Comparison of ENCODE assay signal across 32 cellular contexts in the genomic region with DNA sequence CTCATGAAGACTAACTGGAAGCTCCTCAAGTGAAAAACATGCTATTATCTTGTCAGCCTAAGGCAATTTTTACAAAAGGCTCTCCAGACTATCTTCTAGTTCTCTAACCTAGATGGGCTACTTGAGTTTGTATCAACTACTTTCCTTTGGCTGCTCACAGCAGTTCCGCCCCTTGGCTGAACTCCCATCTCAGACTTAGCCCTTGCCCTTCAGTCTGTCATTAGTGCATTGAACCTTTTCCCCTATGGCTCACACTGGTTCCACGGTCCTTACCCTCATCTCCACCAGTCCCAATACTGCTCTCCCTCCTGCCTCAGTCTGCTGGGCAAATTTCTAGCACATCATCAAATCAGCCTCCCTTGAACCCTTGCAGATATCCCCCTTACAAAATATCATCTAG.
"Had no signal": no experiment of that assay in that cellular context is flagged by ENCODE, and none has a peak within 500 bp of the region (broad histone marks: within the 10 kb centered on the region; RNA-seq: fewer than 3 reads in every experiment).

No MANE protein-coding gene starts in this region.

- H3K27me3 ChIP-seq: brain microvascular endothelial cell had no signal

- H3K4me3 ChIP-seq: coronary artery, dorsolateral prefrontal cortex had no signal

- H3K27ac ChIP-seq: brain microvascular endothelial cell, coronary artery, dorsolateral prefrontal cortex, WERI-Rb-1 had no signal

- H3K9me3 Mint-ChIP-seq: activated T-helper 17 cell treated with anti-CD3 and anti-CD28 coated beads, Interleukin-2, amount 50 U/mL, for 72 hours had no signal

- ATAC-seq: activated CD4-positive, CD25-positive, alpha-beta regulatory T cell treated with anti-CD3 and anti-CD28 coated beads, Interleukin-2, amount 50 U/mL, for 24 hours; activated CD8-positive, alpha-beta T cell treated with anti-CD3 and anti-CD28 coated beads for 36 hours; activated T-cell treated with anti-CD3 and anti-CD28 coated beads, Interleukin-2, amount 50 U/mL, for 4 hours; activated T-helper 17 cell treated with anti-CD3 and anti-CD28 coated beads, Interleukin-2, amount 50 U/mL, for 72 hours; esophagus mucosa; T-helper 17 cell had no signal

- DNase-seq: activated B cell treated with CpG ODN at 0.5 μM for 24 hours; activated CD4-positive, alpha-beta T cell treated with anti-CD3 and anti-CD28 coated beads for 48 hours; activated CD4-positive, alpha-beta T cell treated with anti-CD3 and anti-CD28 coated beads, Interleukin-2, amount 50 U/mL, for 1 hour; activated CD4-positive, alpha-beta T cell treated with anti-CD3 and anti-CD28 coated beads, Interleukin-2, amount 50 U/mL, for 48 hours; activated CD8-positive, alpha-beta memory T cell treated with anti-CD3 and anti-CD28 coated beads for 24 hours; activated CD8-positive, alpha-beta T cell treated with anti-CD3 and anti-CD28 coated beads for 36 hours; activated effector memory CD4-positive, alpha-beta T cell treated with Interleukin-2 at 50 U/mL for 16 hours; activated gamma-delta T cell treated with Interleukin-2 at 50 U/mL for 16 hours; activated naive CD4-positive, alpha-beta T cell treated with anti-CD3 and anti-CD28 coated beads, Interleukin-2, amount 50 U/mL, for 16 hours; activated naive CD4-positive, alpha-beta T cell treated with Interleukin-2 at 50 U/mL for 16 hours; activated T-cell treated with anti-CD3 and anti-CD28 coated beads, Interleukin-2, amount 50 U/mL, for 4 hours; amniotic stem cell; anterior cingulate cortex; brain microvascular endothelial cell; dorsolateral prefrontal cortex; effector memory CD4-positive, alpha-beta T cell; endodermal cell; foreskin fibroblast; T-helper 1 cell; T-helper 17 cell; T1000; WERI-Rb-1 had no signal

- H3K36me3 ChIP-seq: brain microvascular endothelial cell, WERI-Rb-1 had no signal

- FAIRE-seq: bronchial epithelial cell, frontal cortex had no signal

- H3K27me3 Mint-ChIP-seq: activated B cell treated with CpG ODN at 0.5 μM for 24 hours; activated CD8-positive, alpha-beta T cell treated with anti-CD3 and anti-CD28 coated beads for 36 hours; activated naive CD8-positive, alpha-beta T cell; activated T-helper 17 cell treated with anti-CD3 and anti-CD28 coated beads, Interleukin-2, amount 50 U/mL, for 72 hours; central memory CD8-positive, alpha-beta T cell; dendritic cell treated with granulocyte-macrophage colony-stimulating factor and Interleukin-4, amounts not matched to agents 40 ng/mL and 50 ng/mL, for 4 days; T-helper 17 cell had no signal

- H3K4me1 Mint-ChIP-seq: activated B cell treated with CpG ODN at 0.5 μM for 24 hours; activated T-helper 17 cell treated with anti-CD3 and anti-CD28 coated beads, Interleukin-2, amount 50 U/mL, for 72 hours; endodermal cell had no signal

- H3K4me3 Mint-ChIP-seq: activated B cell treated with CpG ODN at 0.5 μM for 24 hours; activated CD8-positive, alpha-beta T cell treated with anti-CD3 and anti-CD28 coated beads for 36 hours; activated naive CD8-positive, alpha-beta T cell; activated T-cell treated with anti-CD3 and anti-CD28 coated beads, Interleukin-2, amount 50 U/mL, for 4 hours; activated T-helper 17 cell treated with anti-CD3 and anti-CD28 coated beads, Interleukin-2, amount 50 U/mL, for 72 hours; central memory CD8-positive, alpha-beta T cell; dendritic cell treated with granulocyte-macrophage colony-stimulating factor and Interleukin-4, amounts not matched to agents 40 ng/mL and 50 ng/mL, for 4 days; endodermal cell; T-helper 17 cell; T-helper 2 cell treated with Interferon-gamma antibody and Interleukin-4, amounts not matched to agents 5 μg/mL and 100 μg/mL, for 36 hours had no signal

- H3K27ac Mint-ChIP-seq: activated B cell treated with CpG ODN at 0.5 μM for 24 hours; activated CD8-positive, alpha-beta T cell treated with anti-CD3 and anti-CD28 coated beads for 36 hours; activated naive CD8-positive, alpha-beta T cell; activated T-helper 17 cell treated with anti-CD3 and anti-CD28 coated beads, Interleukin-2, amount 50 U/mL, for 72 hours; dendritic cell treated with granulocyte-macrophage colony-stimulating factor and Interleukin-4, amounts not matched to agents 40 ng/mL and 50 ng/mL, for 4 days; endodermal cell; T-helper 17 cell; T-helper 2 cell treated with Interferon-gamma antibody and Interleukin-4, amounts not matched to agents 5 μg/mL and 100 μg/mL, for 36 hours had no signal
